24 cellular contexts compared by ENCODE assay signal in the genomic region with DNA sequence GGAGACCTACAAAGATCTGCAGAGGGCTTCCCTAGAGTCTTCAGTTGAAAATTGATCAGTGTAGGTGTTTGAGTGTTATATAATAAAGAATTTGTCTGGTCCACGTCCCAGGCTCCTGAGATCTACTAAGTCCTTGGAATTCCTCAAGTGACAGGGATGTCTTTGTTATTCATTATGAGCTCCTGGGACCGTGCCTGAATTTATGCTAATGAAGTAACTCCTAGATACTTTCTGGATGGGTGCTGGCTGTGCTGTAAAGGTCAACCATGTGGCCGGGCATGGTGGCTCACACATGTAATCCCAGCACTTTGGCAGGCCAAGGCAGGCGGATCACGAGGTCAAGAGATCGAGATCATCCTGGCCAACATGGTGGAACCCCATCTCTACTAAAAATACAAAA.
"Had no signal": no experiment of that assay in that cellular context is flagged by ENCODE, and none has a peak within 500 bp of the region (broad histone marks: within the 10 kb centered on the region; RNA-seq: fewer than 3 reads in every experiment).

No MANE protein-coding gene starts in this region.

- FAIRE-seq: islet of Langerhans, pancreas, TTC549 had no signal

- H3K9me3 ChIP-seq: body of pancreas, neutrophil, pancreas, upper lobe of left lung had no signal

- H3K27me3 ChIP-seq: body of pancreas, cardiac muscle cell, neutrophil, pancreas, upper lobe of left lung had no signal

- H3K27me3 Mint-ChIP-seq: dendritic cell treated with granulocyte-macrophage colony-stimulating factor and Interleukin-4, amounts not matched to agents 40 ng/mL and 50 ng/mL, for 4 days had no signal

- H3K4me1 ChIP-seq: body of pancreas, pancreas, upper lobe of left lung had no signal

- DNase-seq: activated CD4-positive, alpha-beta T cell treated with anti-CD3 and anti-CD28 coated beads for 1 hour; activated CD4-positive, alpha-beta T cell treated with anti-CD3 and anti-CD28 coated beads, Interleukin-2, amount 50 U/mL, for 1 hour; activated CD8-positive, alpha-beta memory T cell treated with anti-CD3 and anti-CD28 coated beads, Interleukin-2, amount 50 U/mL, for 48 hours; activated naive CD4-positive, alpha-beta T cell treated with anti-CD3 and anti-CD28 coated beads for 36 hours; activated T-cell treated with anti-CD3 and anti-CD28 coated beads, Interleukin-2, amount 50 U/mL, for 48 hours; body of pancreas; effector CD4-positive, alpha-beta T cell; foreskin melanocyte; left ventricle myocardium superior; mammary epithelial cell; midbrain; natural killer cell; pancreas; right cardiac atrium; stimulated activated CD4-positive, alpha-beta T cell treated with anti-CD3 and anti-CD28 coated beads, Interleukin-4, amount 100 ng/mL, for 4 hours; stimulated activated naive CD8-positive, alpha-beta T cell treated with anti-CD3 and anti-CD28 coated beads, Interleukin-15, Interleukin-2, amounts not matched to agents 100 U/mL and 50 U/mL, for 24 hours; upper lobe of left lung; WERI-Rb-1 had no signal

- H3K27ac ChIP-seq: body of pancreas, neutrophil, pancreas, upper lobe of left lung, WERI-Rb-1 had no signal

- H3K36me3 Mint-ChIP-seq: natural killer cell had no signal

- H3K4me3 Mint-ChIP-seq: activated naive CD4-positive, alpha-beta T cell treated with anti-CD3 and anti-CD28 coated beads for 36 hours; dendritic cell treated with granulocyte-macrophage colony-stimulating factor and Interleukin-4, amounts not matched to agents 40 ng/mL and 50 ng/mL, for 4 days; natural killer cell; T-helper 2 cell treated with Interferon-gamma antibody and Interleukin-4, amounts not matched to agents 5 μg/mL and 100 μg/mL, for 36 hours had no signal

- H3K9me3 Mint-ChIP-seq: activated naive CD4-positive, alpha-beta T cell treated with anti-CD3 and anti-CD28 coated beads for 36 hours; dendritic cell treated with granulocyte-macrophage colony-stimulating factor and Interleukin-4, amounts not matched to agents 40 ng/mL and 50 ng/mL, for 4 days; natural killer cell; T-helper 2 cell treated with Interferon-gamma antibody and Interleukin-4, amounts not matched to agents 5 μg/mL and 100 μg/mL, for 36 hours had no signal

- H3K4me3 ChIP-seq: body of pancreas, cardiac muscle cell, pancreas, upper lobe of left lung had no signal

- H3K27ac Mint-ChIP-seq: activated naive CD4-positive, alpha-beta T cell treated with anti-CD3 and anti-CD28 coated beads for 36 hours; dendritic cell treated with granulocyte-macrophage colony-stimulating factor and Interleukin-4, amounts not matched to agents 40 ng/mL and 50 ng/mL, for 4 days; natural killer cell; T-helper 2 cell treated with Interferon-gamma antibody and Interleukin-4, amounts not matched to agents 5 μg/mL and 100 μg/mL, for 36 hours had no signal
